1 cellular context compared by ENCODE assay signal in the genomic region with DNA sequence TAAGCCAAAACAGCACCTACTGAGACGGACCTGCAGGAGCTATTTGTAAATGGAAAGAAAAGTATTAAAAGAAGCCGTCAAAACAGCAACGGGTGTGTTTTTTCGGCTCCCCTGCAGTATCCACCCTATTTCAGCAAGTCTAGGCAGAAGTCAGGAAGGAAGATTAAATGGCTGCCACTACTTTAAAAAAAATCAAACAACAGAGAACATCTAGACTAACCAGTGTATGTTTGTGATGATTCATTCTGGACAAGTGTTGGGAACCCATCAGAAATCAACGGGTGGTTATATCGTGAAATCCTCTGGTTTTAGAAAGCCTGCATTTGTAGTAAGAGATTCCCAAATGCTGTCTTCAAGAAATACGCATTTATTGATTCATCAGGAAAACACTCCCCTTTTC.
TF ChIP-seq lines count a peak whose summit lies in the region.

No MANE protein-coding gene starts in this region.

TF ChIP-seq in HEK293, 187 proteins besides CTCF, POLR2A, EP300 and RAD21 (continued from another document):
- TF ChIP-seq ZNF148 (tag by site-specific recombination; IDR thresholded peaks at IDR 0.05; ENCODE audit: borderline replicate concordance) = no peak
